ENCODE assay signal across 8 cellular contexts in genomic region chr16:86664518-86665318, GRCh38.
DNase-seq lines count a peak whose midpoint lies in the region; ATAC-seq and FAIRE-seq lines count a peak whose summit lies in the region.

No MANE protein-coding gene starts in this region.

- peaks cover 11% of the 10 kb centered on the region for H3K27me3 Mint-ChIP-seq in central memory CD8-positive, alpha-beta T cell

- ATAC-seq in GM18520 (IDR thresholded peaks at IDR 0.05; ENCODE audit: unreplicated experiment) (peak; percentile 61), HG02678 (IDR thresholded peaks at IDR 0.05; ENCODE audit: unreplicated experiment) (peak; percentile 69)
- peak; percentile 43 for ATAC-seq in central memory CD8-positive, alpha-beta T cell (replicated peaks; ENCODE audit: extremely low read depth, poor library complexity, severe bottlenecking)

- H3K27ac Mint-ChIP-seq in central memory CD8-positive, alpha-beta T cell (ENCODE audit: low read depth) = peak overlapping the region; percentile 53

- no peaks in the 10 kb centered on the region for H3K36me3 Mint-ChIP-seq in central memory CD8-positive, alpha-beta T cell (ENCODE audit: insufficient read depth)

- H3K4me3 ChIP-seq in skeletal muscle cell (ENCODE audit: low read depth, low read length) = no peak overlapping the region

- peak overlapping the region; percentile 41 for H3K4me3 Mint-ChIP-seq in central memory CD8-positive, alpha-beta T cell

- DNase-seq in RCC 7860 (ENCODE audit: low spot score) (peak; percentile 99), skeletal muscle cell (ENCODE audit: low read depth) (peak; percentile 96), iPS-NIHi7 (ENCODE audit: extremely low spot score) (no peak), DMS153 treated with DMSO at 0.1 percent for 48 hours (lab: John Stamatoyannopoulos, UW; ENCODE audit: unreplicated experiment) (no peak), putamen (ENCODE audit: low spot score) (no peak)
- no peak for DNase-seq in central memory CD8-positive, alpha-beta T cell (ENCODE audit: low spot score in 2 of 2)

- H3K9me3 Mint-ChIP-seq in central memory CD8-positive, alpha-beta T cell = peaks cover 2% of the 10 kb centered on the region

- peak; percentile 95 for FAIRE-seq in RCC 7860 (lab: Jason Lieb, UNC)

- H3K4me1 Mint-ChIP-seq in central memory CD8-positive, alpha-beta T cell = peaks cover 11% of the 10 kb centered on the region

Comparison
In these comparisons a context has a peak if more than half of its experiments do, and no peak if none do; other contexts are left out.
1. DNase-seq: peak in RCC 7860 (single experiment) and skeletal muscle cell (single experiment); none in central memory CD8-positive, alpha-beta T cell (0 of 2), iPS-NIHi7 (single experiment), DMS153 treated with DMSO at 0.1 percent for 48 hours (single experiment) and putamen (single experiment).
2. Peak in every context shown above with its lines, with median percentiles within 50 percentile points of each other: ATAC-seq.